ENCODE assay signal across 23 cellular contexts in genomic region chr3:47385796-47386195, GRCh38. TPM values are rescaled to one million over a fixed set of nuclear protein-coding genes. Genes with fewer than 3 reads are reported as not detected.
DNase-seq lines count a peak whose midpoint lies in the region; ATAC-seq and TF ChIP-seq lines count a peak whose summit lies in the region.
"Had no signal": no experiment of that assay in that cellular context is flagged by ENCODE, and none has a peak within 500 bp of the region (broad histone marks: within the 10 kb centered on the region; RNA-seq: fewer than 3 reads in every experiment).

No MANE protein-coding gene starts in this region.

- peaks cover 3% of the 10 kb centered on the region for H3F3A ChIP-seq in SK-N-SH (replicated peaks; ENCODE audit: insufficient read depth)

- H3K9me3 Mint-ChIP-seq in Caco-2 (ENCODE audit: unreplicated experiment): no peaks in the 10 kb centered on the region
- H3K9me3 Mint-ChIP-seq in progenitor cell of endocrine pancreas (ENCODE audit: low read depth): no peaks in the 10 kb centered on the region
- H3K9me3 Mint-ChIP-seq: activated naive CD8-positive, alpha-beta T cell treated with anti-CD3 and anti-CD28 coated beads, Interleukin-2, amount 10 ng/mL, durations not matched to agents 7 days and 5 days; activated T-cell treated with anti-CD3 and anti-CD28 coated beads, Interleukin-2, amount 50 U/mL, for 72 hours; CD8-positive, alpha-beta memory T cell; immature natural killer cell had no signal

- intact Hi-C loops in Caco-2 (cut with micrococcal nuclease; ENCODE audit: unreplicated experiment): loop anchor here (1.0 to 10.0 kb wide), 2 partner anchors 9 to 101 kb away; partner anchors contain the start of genes KIF9 and KLHL18

- CTCF ChIA-PET in Caco-2 (lab: Charles Lee) (no interaction called here), SK-N-SH (lab: Yijun Ruan, JAX) (no interaction called here)

- no peak for TF ChIP-seq EP300 in SK-N-SH (IDR thresholded peaks at IDR 0.05; ENCODE audit: borderline replicate concordance in 1 of 2, low read depth in 1 of 2, low read length in 1 of 2)

- H3K4me3 ChIP-seq in Caco-2 (ENCODE audit: low read depth, low read length) (no peak overlapping the region), fibroblast of lung (replicated peaks in 1 of 4; ENCODE audit: control extremely low read depth in 1 of 4, insufficient read depth in 1 of 4, low read depth in 3 of 4, low read length in 4 of 4) (no peak overlapping the region), SK-N-SH (ENCODE audit: low read depth in 2 of 2, low read length in 1 of 2) (no peak overlapping the region)
- H3K4me3 ChIP-seq: body of pancreas, coronary artery, right atrium auricular region, thoracic aorta had no signal

- no peak for TF ChIP-seq CTCF in Caco-2 (IDR thresholded peaks at IDR 0.05; ENCODE audit: insufficient read depth in 1 of 2, low read depth in 1 of 2, low read length in 1 of 2, severe bottlenecking in 1 of 2, unreplicated experiment in 1 of 2)
- TF ChIP-seq CTCF in VCaP (conservative IDR thresholded peaks at IDR 0.05): no peak
- TF ChIP-seq CTCF in fibroblast of lung (conservative IDR thresholded peaks at IDR 0.05 in 1 of 2, IDR thresholded peaks at IDR 0.05 in 1 of 2; ENCODE audit: low read depth in 1 of 2, low read length in 2 of 2): no peak
- TF ChIP-seq CTCF in progenitor cell of endocrine pancreas (IDR thresholded peaks at IDR 0.05; ENCODE audit: unreplicated experiment): no peak
- TF ChIP-seq CTCF in SK-N-SH (IDR thresholded peaks at IDR 0.05): no peak

- H3K4me1 Mint-ChIP-seq in Caco-2 (ENCODE audit: low read depth, unreplicated experiment) (peaks cover 16% of the 10 kb centered on the region), progenitor cell of endocrine pancreas (ENCODE audit: low read depth) (peaks cover 35% of the 10 kb centered on the region)

- no peak for ATAC-seq in GM21390 (IDR thresholded peaks at IDR 0.05; ENCODE audit: unreplicated experiment)
- ATAC-seq: activated T-cell treated with anti-CD3 and anti-CD28 coated beads, Interleukin-2, amount 50 U/mL, for 72 hours; body of pancreas; left ventricle myocardium superior; PC-3 had no signal

- H3K27me3 Mint-ChIP-seq in Caco-2 (ENCODE audit: insufficient read depth, unreplicated experiment) (no peaks in the 10 kb centered on the region), progenitor cell of endocrine pancreas (no peaks in the 10 kb centered on the region)
- H3K27me3 Mint-ChIP-seq: activated naive CD8-positive, alpha-beta T cell treated with anti-CD3 and anti-CD28 coated beads, Interleukin-2, amount 10 ng/mL, durations not matched to agents 7 days and 5 days had no signal

- peaks cover 56% of the 10 kb centered on the region for H3K36me3 Mint-ChIP-seq in Caco-2 (ENCODE audit: insufficient read depth, unreplicated experiment)
- H3K36me3 Mint-ChIP-seq in progenitor cell of endocrine pancreas (ENCODE audit: insufficient read depth): peaks cover 8% of the 10 kb centered on the region

- H4K20me1 ChIP-seq in fibroblast of lung (ENCODE audit: control insufficient read depth, extremely low read depth, insufficient read depth, low read length) (no peaks in the 10 kb centered on the region), SK-N-SH (ENCODE audit: insufficient read depth) (peaks cover 79% of the 10 kb centered on the region)

- H2AFZ ChIP-seq in fibroblast of lung (ENCODE audit: low read length) (no peak overlapping the region), SK-N-SH (ENCODE audit: low read depth) (no peak overlapping the region)

- H3K9ac ChIP-seq in fibroblast of lung (ENCODE audit: insufficient read depth, low read length) (no peak overlapping the region), SK-N-SH (no peak overlapping the region)

- H3K27me3 ChIP-seq in Caco-2 (replicated peaks; ENCODE audit: control insufficient read depth, insufficient read depth, low read length): no peaks in the 10 kb centered on the region
- H3K27me3 ChIP-seq in fibroblast of lung (ENCODE audit: control insufficient read depth, insufficient read depth, low read length): no peaks in the 10 kb centered on the region
- H3K27me3 ChIP-seq in SK-N-SH (ENCODE audit: insufficient read depth): no peaks in the 10 kb centered on the region
- H3K27me3 ChIP-seq: body of pancreas, right atrium auricular region had no signal

- peak overlapping the region; percentile 9 for H3K27ac Mint-ChIP-seq in Caco-2 (ENCODE audit: unreplicated experiment)
- H3K27ac Mint-ChIP-seq in progenitor cell of endocrine pancreas: peak overlapping the region; percentile 44
- H3K27ac Mint-ChIP-seq: activated naive CD8-positive, alpha-beta T cell treated with anti-CD3 and anti-CD28 coated beads, Interleukin-2, amount 10 ng/mL, durations not matched to agents 7 days and 5 days; activated T-cell treated with anti-CD3 and anti-CD28 coated beads, Interleukin-2, amount 50 U/mL, for 72 hours had no signal

- H3K4me1 ChIP-seq in Caco-2: peaks cover 29% of the 10 kb centered on the region
- H3K4me1 ChIP-seq in fibroblast of lung (ENCODE audit: control insufficient read depth, extremely low read depth, insufficient read depth, low read length): no peaks in the 10 kb centered on the region
- H3K4me1 ChIP-seq in SK-N-SH (ENCODE audit: control insufficient read depth in 1 of 2, insufficient read depth in 2 of 2, low read depth in 1 of 2, low read length in 1 of 2): peaks cover 0 to 10% of the 10 kb centered on the region in 2 experiments; a peak in 1 of 4 replicates

- DNase-seq in Caco-2 (no peak), fibroblast of lung (ENCODE audit: low read depth in 2 of 2) (no peak), progenitor cell of endocrine pancreas (ENCODE audit: low spot score, unreplicated experiment) (no peak), SK-N-SH (no peak), NOMO-1 (lab: John Stamatoyannopoulos, UW; ENCODE audit: unreplicated experiment in 2 of 2) (no peak)
- DNase-seq: activated CD4-positive, alpha-beta T cell treated with anti-CD3 and anti-CD28 coated beads, Interleukin-2, amount 50 U/mL, for 4 hours; activated naive CD8-positive, alpha-beta T cell treated with anti-CD3 and anti-CD28 coated beads, Interleukin-2, amount 10 ng/mL, durations not matched to agents 7 days and 5 days; activated T-cell treated with anti-CD3 and anti-CD28 coated beads, Interleukin-2, amount 50 U/mL, for 72 hours; CD8-positive, alpha-beta memory T cell; foreskin fibroblast; immature natural killer cell; left ventricle myocardium superior; MM.1S; NCI-H146; occipital lobe; SHP77 treated with DMSO at 0.1 percent for 48 hours had no signal

- no peak for TF ChIP-seq RAD21 in SK-N-SH (IDR thresholded peaks at IDR 0.05; ENCODE audit: low read length)

- WGBS in SK-N-SH (ENCODE audit: low lambda C conversion rate): 95% methylated on average over 2 of the region's 2 CpGs

- H3K4me3 Mint-ChIP-seq in Caco-2 (ENCODE audit: unreplicated experiment): no peak overlapping the region
- H3K4me3 Mint-ChIP-seq in progenitor cell of endocrine pancreas (ENCODE audit: low read depth): no peak overlapping the region
- H3K4me3 Mint-ChIP-seq: activated naive CD8-positive, alpha-beta T cell treated with anti-CD3 and anti-CD28 coated beads, Interleukin-2, amount 10 ng/mL, durations not matched to agents 7 days and 5 days; activated T-cell treated with anti-CD3 and anti-CD28 coated beads, Interleukin-2, amount 50 U/mL, for 72 hours; immature natural killer cell had no signal

- peaks cover 1% of the 10 kb centered on the region; the same call in 1 of the 2 replicates for H3K36me3 ChIP-seq in Caco-2 (ENCODE audit: control insufficient read depth, insufficient read depth, low read length)
- H3K36me3 ChIP-seq in fibroblast of lung (ENCODE audit: control insufficient read depth, insufficient read depth, low read length): peaks cover 2% of the 10 kb centered on the region
- peaks cover 0 to 13% of the 10 kb centered on the region in 2 experiments for H3K36me3 ChIP-seq in SK-N-SH (replicated peaks in 1 of 2; ENCODE audit: control insufficient read depth in 1 of 2, insufficient read depth in 2 of 2, low read length in 1 of 2)

- BruUV-seq in Caco-2 (replicated peaks; lab: Mats Ljungman, UMichigan): no TSS peak

- POLR2A ChIA-PET in Caco-2 (lab: Charles Lee) (no interaction called here), SK-N-SH (lab: Yijun Ruan, JAX) (no interaction called here)

- H3K9me2 ChIP-seq in SK-N-SH: no peaks in the 10 kb centered on the region

- H3K9me3 ChIP-seq in Caco-2 (no peaks in the 10 kb centered on the region), fibroblast of lung (ENCODE audit: control insufficient read depth, insufficient read depth, low read depth, low read length) (no peaks in the 10 kb centered on the region), SK-N-SH (no peaks in the 10 kb centered on the region)
- H3K9me3 ChIP-seq: body of pancreas, right atrium auricular region, thoracic aorta had no signal

- H3K4me2 ChIP-seq in fibroblast of lung (ENCODE audit: extremely low read depth, insufficient read depth, low read length): no peak overlapping the region
- no peak overlapping the region for H3K4me2 ChIP-seq in SK-N-SH

- peaks cover 74% of the 10 kb centered on the region for H3K79me2 ChIP-seq in fibroblast of lung (ENCODE audit: control insufficient read depth, insufficient read depth, low read length)
- peaks cover 98% of the 10 kb centered on the region for H3K79me2 ChIP-seq in SK-N-SH (ENCODE audit: insufficient read depth)

- peak overlapping the region; percentile 29; the same call in 1 of the 2 replicates for H3K27ac ChIP-seq in VCaP
- H3K27ac ChIP-seq in fibroblast of lung (ENCODE audit: insufficient read depth, low read length): peak overlapping the region; percentile 30
- H3K27ac ChIP-seq in SK-N-SH (ENCODE audit: low read depth in 2 of 2, low read length in 1 of 2): no peak overlapping the region
- H3K27ac ChIP-seq: coronary artery, right atrium auricular region, thoracic aorta had no signal

TF ChIP-seq in SK-N-SH, 30 proteins besides CTCF, POLR2A, EP300 and RAD21 (continues in another document):
- no peak for TF ChIP-seq GABPA (IDR thresholded peaks at IDR 0.05; ENCODE audit: low read depth)
- no peak for TF ChIP-seq FOSL2 (IDR thresholded peaks at IDR 0.05; ENCODE audit: borderline replicate concordance, low read depth)
- no peak for TF ChIP-seq RFX5 (IDR thresholded peaks at IDR 0.05; ENCODE audit: low read length)
- no peak for TF ChIP-seq ELF1 (IDR thresholded peaks at IDR 0.05)

RNA-seq across cellular contexts. Expression of gene PTPN23, which starts 5.0 kb away (rescaled TPM):
- total RNA-seq in Caco-2 (2022): 46.8 and 49.6 TPM in 2 replicates
- total RNA-seq in fibroblast of lung: 11.6 and 19.7 TPM in 2 replicates
- polyA plus RNA-seq in fibroblast of lung: 1.5 and 2.7 TPM in 2 replicates
- 27.4 and 30.1 TPM in 2 replicates for polyA plus RNA-seq in fibroblast of lung (2012)
- polyA minus RNA-seq in fibroblast of lung (ENCODE audit: low replicate concordance): 38.7 and 46.1 TPM in 2 replicates
- 68.7 and 71.4 TPM in 2 replicates for total RNA-seq in progenitor cell of endocrine pancreas
- polyA plus RNA-seq in SK-N-SH (2012; rRNA removed): 4.4 and 10.9 TPM in 2 replicates
- 2.7 and 4.3 TPM in 2 replicates for polyA plus RNA-seq in SK-N-SH (2012; cell fraction: cytosol; rRNA removed)
- 29.6 and 47.7 TPM in 2 replicates for polyA plus RNA-seq in SK-N-SH (2012; cell fraction: nucleus; rRNA removed)

Comparison
In these comparisons a context has a peak if more than half of its experiments do, and no peak if none do; other contexts are left out.
1. H3K27ac ChIP-seq: peak in VCaP (single experiment) and fibroblast of lung (single experiment); none in SK-N-SH (0 of 2).